In the genomic region with DNA sequence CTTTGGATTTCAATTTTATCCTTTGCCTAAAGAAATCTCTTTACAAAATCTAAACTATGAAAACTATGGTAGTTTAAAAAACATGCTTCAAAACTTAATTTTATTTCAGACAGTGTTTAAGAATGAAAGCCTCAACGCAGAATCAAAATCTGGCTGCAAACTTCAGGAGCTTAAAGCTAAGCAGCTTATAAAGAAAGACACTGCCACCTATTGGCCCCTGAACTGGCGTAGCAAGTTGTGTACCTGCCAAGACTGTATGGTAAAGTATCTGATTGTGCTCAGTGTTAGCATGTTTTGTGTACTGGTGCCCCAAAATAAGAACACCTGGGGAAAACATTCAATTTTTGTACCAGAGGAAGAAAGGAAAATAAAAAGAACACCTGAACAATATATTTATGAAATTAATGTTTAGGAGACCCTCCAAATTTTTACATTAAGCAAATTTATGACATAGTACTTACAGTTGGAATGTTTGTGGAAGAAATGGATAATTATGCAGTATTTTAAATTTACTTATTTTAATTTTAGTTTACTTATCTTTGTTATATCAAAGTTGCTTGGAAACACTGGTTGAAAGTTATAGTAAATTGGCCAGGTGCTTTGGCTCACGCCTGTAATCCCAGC, we compare ENCODE assay signal across 8 cellular contexts. TPM values are rescaled to one million over a fixed set of nuclear protein-coding genes. Genes with fewer than 3 reads are reported as not detected.
DNase-seq lines count a peak whose midpoint lies in the region; ATAC-seq, FAIRE-seq and TF ChIP-seq lines count a peak whose summit lies in the region.

No MANE protein-coding gene starts in this region.

- H3K4me3 ChIP-seq in CD8-positive, alpha-beta T cell (ENCODE audit: low read depth, low read length) = no peak overlapping the region
- no peak overlapping the region for H3K4me3 ChIP-seq in Loucy (ENCODE audit: low read length, poor library complexity, severe bottlenecking)
- no peak overlapping the region for H3K4me3 ChIP-seq in SJCRH30
- no peak overlapping the region for H3K4me3 ChIP-seq in bronchial epithelial cell (ENCODE audit: low read depth, low read length)
- H3K4me3 ChIP-seq in lower lobe of right lung = no peak overlapping the region

- H2AFZ ChIP-seq in Loucy (ENCODE audit: low read length) = no peak overlapping the region

- H3K27ac Mint-ChIP-seq in CD8-positive, alpha-beta T cell = no peak overlapping the region

- DNase-seq in CD8-positive, alpha-beta T cell = peak in 3 of 7 experiments; percentile 47 to 65 (median 50)
- DNase-seq in SJCRH30 = peak; percentile 38 to 59
- peak; percentile 71 for DNase-seq in bronchial epithelial cell (ENCODE audit: low read depth)
- no peak for DNase-seq in lower lobe of right lung
- no peak for DNase-seq in HTR-8/SVneo (ENCODE audit: insufficient read length, low spot score)
- no peak for DNase-seq in NK-92 treated with Interleukin-12 subunit alpha and Interleukin-12 subunit beta, amount 100 ng/mL, for 24 hours (lab: John Stamatoyannopoulos, UW)

- H3K27ac ChIP-seq in CD8-positive, alpha-beta T cell (ENCODE audit: low read depth, low read length) = no peak overlapping the region
- H3K27ac ChIP-seq in SJCRH30 (no peak overlapping the region), lower lobe of right lung (no peak overlapping the region)

- no peak overlapping the region for H3K9ac ChIP-seq in Loucy (ENCODE audit: low read depth, low read length, poor library complexity, severe bottlenecking)

- peaks cover 64% of the 10 kb centered on the region for H3K36me3 Mint-ChIP-seq in CD8-positive, alpha-beta T cell

- H4K20me1 ChIP-seq in Loucy (ENCODE audit: insufficient read depth, low read length, poor library complexity, severe bottlenecking) = no peaks in the 10 kb centered on the region

- H3K4me3 Mint-ChIP-seq in CD8-positive, alpha-beta T cell = no peak overlapping the region

- H3K9me2 ChIP-seq in Loucy (replicated peaks; ENCODE audit: low read depth, low read length) = no peaks in the 10 kb centered on the region

- intact Hi-C loops in CD8-positive, alpha-beta T cell (cut with DNase I, micrococcal nuclease) = loop anchor here (1.0 to 5.0 kb wide), 6 partner anchors 12 to 267 kb away; partner anchors contain the start of genes GON7 (in 1 of the 2) and UBR7 (in 1 of the 2)
- intact Hi-C loops in lower lobe of right lung (cut with DNase I) = no loop called here

- H3K27me3 ChIP-seq in CD8-positive, alpha-beta T cell (ENCODE audit: insufficient read depth, low read length) = no peaks in the 10 kb centered on the region
- H3K27me3 ChIP-seq in Loucy (ENCODE audit: insufficient read depth, low read length, poor library complexity, severe bottlenecking) = no peaks in the 10 kb centered on the region
- no peaks in the 10 kb centered on the region for H3K27me3 ChIP-seq in SJCRH30
- no peaks in the 10 kb centered on the region for H3K27me3 ChIP-seq in bronchial epithelial cell (ENCODE audit: control insufficient read depth, insufficient read depth, low read length)
- H3K27me3 ChIP-seq in lower lobe of right lung (ENCODE audit: low read depth) = no peaks in the 10 kb centered on the region

- FAIRE-seq in bronchial epithelial cell (lab: Jason Lieb, UNC) = no peak
- no peak for FAIRE-seq in HTR-8/SVneo (lab: Jason Lieb, UNC)

- H3K36me3 ChIP-seq in CD8-positive, alpha-beta T cell (ENCODE audit: insufficient read depth, low read length) = peaks cover 4% of the 10 kb centered on the region
- H3K36me3 ChIP-seq in Loucy (ENCODE audit: insufficient read depth, low read length) = peaks cover 56% of the 10 kb centered on the region; the same call in 1 of the 2 replicates
- peaks cover 44% of the 10 kb centered on the region for H3K36me3 ChIP-seq in SJCRH30
- H3K36me3 ChIP-seq in bronchial epithelial cell (ENCODE audit: control insufficient read depth, insufficient read depth, low read length) = peaks cover 3% of the 10 kb centered on the region
- H3K36me3 ChIP-seq in lower lobe of right lung = peaks cover 98% of the 10 kb centered on the region

- H3F3A ChIP-seq in Loucy (ENCODE audit: low read depth) = no peaks in the 10 kb centered on the region; the same call in 1 of the 2 replicates

- POLR2A ChIA-PET in CD8-positive, alpha-beta T cell (lab: Charles Lee) = no interaction called here

- ATAC-seq in CD8-positive, alpha-beta T cell = peak; percentile 84
- ATAC-seq in GM19043 (IDR thresholded peaks at IDR 0.05; ENCODE audit: low read depth, unreplicated experiment) (peak; percentile 74), lower lobe of right lung (peak in 1 of 2 donors; percentile 68)

- no peaks in the 10 kb centered on the region for H3K79me2 ChIP-seq in Loucy (ENCODE audit: insufficient read depth, low read length)

- no peak overlapping the region for H3K4me2 ChIP-seq in Loucy (ENCODE audit: low read depth, low read length, poor library complexity, severe bottlenecking)

- TF ChIP-seq CTCF in CD8-positive, alpha-beta T cell (IDR thresholded peaks at IDR 0.05) = peak; percentile 76
- TF ChIP-seq CTCF in Loucy (conservative IDR thresholded peaks at IDR 0.05; ENCODE audit: low read length) (peak; percentile 81), bronchial epithelial cell (IDR thresholded peaks at IDR 0.05; ENCODE audit: insufficient read depth, low read length, severe bottlenecking) (peak; percentile 72), lower lobe of right lung (IDR thresholded peaks at IDR 0.05) (peak; percentile 48)

- no peaks in the 10 kb centered on the region for H3K9me3 Mint-ChIP-seq in CD8-positive, alpha-beta T cell

- no peaks in the 10 kb centered on the region for H3K9me3 ChIP-seq in CD8-positive, alpha-beta T cell (ENCODE audit: low read length)
- H3K9me3 ChIP-seq in Loucy (ENCODE audit: insufficient read depth, low read depth, low read length) = no peaks in the 10 kb centered on the region
- no peaks in the 10 kb centered on the region for H3K9me3 ChIP-seq in SJCRH30 (replicated peaks)
- H3K9me3 ChIP-seq in lower lobe of right lung = no peaks in the 10 kb centered on the region

- CTCF ChIA-PET in CD8-positive, alpha-beta T cell (lab: Charles Lee) = interaction anchor here (0.6 to 5.2 kb wide), 9 partner anchors 12 to 268 kb away, joined by 3 to 47 read pairs (median 3); partner anchors contain the start of gene ITPK1

- no peaks in the 10 kb centered on the region for H3K27me3 Mint-ChIP-seq in CD8-positive, alpha-beta T cell (ENCODE audit: low read depth)

- no peaks in the 10 kb centered on the region for H3K4me1 ChIP-seq in CD8-positive, alpha-beta T cell (ENCODE audit: insufficient read depth, low read length)
- peaks cover 4% of the 10 kb centered on the region for H3K4me1 ChIP-seq in Loucy (ENCODE audit: insufficient read depth, low read length, poor library complexity, severe bottlenecking)
- no peaks in the 10 kb centered on the region for H3K4me1 ChIP-seq in SJCRH30
- H3K4me1 ChIP-seq in lower lobe of right lung = no peaks in the 10 kb centered on the region

- H3K4me1 Mint-ChIP-seq in CD8-positive, alpha-beta T cell (ENCODE audit: low read depth) = no peaks in the 10 kb centered on the region

RNA-seq across cellular contexts. Expression of gene UBR7, which starts 12.2 kb away (rescaled TPM):
- 1 to 10 TPM; 6.7 to 7.0 TPM for total RNA-seq in CD8-positive, alpha-beta T cell
- total RNA-seq in SJCRH30 (2014; rRNA removed; shearing (Covaris generic)) = 47.4 and 53.4 TPM in 2 replicates
- total RNA-seq in bronchial epithelial cell = 7.9 and 20.7 TPM in 2 replicates
- 14.5 TPM for total RNA-seq in lower lobe of right lung

RNA-seq across cellular contexts. Expression of gene GON7, which starts 12.3 kb away (rescaled TPM):
- 1 to 10 TPM; 1.4 to 2.4 TPM for total RNA-seq in CD8-positive, alpha-beta T cell
- 24.1 and 26.9 TPM in 2 replicates for total RNA-seq in SJCRH30 (2014; rRNA removed; shearing (Covaris generic))
- total RNA-seq in bronchial epithelial cell (11.6 and 14.5 TPM in 2 replicates), lower lobe of right lung (12.9 TPM)

RNA-seq across cellular contexts. Expression of gene LYSET, which starts 34.1 kb away (rescaled TPM):
- total RNA-seq in CD8-positive, alpha-beta T cell = 1 to 10 TPM; 2.4 to 5.1 TPM
- total RNA-seq in SJCRH30 (2014; rRNA removed; shearing (Covaris generic)) = 18.5 and 21.9 TPM in 2 replicates
- total RNA-seq in bronchial epithelial cell = 11.3 and 14.7 TPM in 2 replicates
- total RNA-seq in lower lobe of right lung = 43.9 TPM

RNA-seq across cellular contexts. Expression of gene MOAP1, which starts 34.5 kb away (rescaled TPM):
- total RNA-seq in CD8-positive, alpha-beta T cell = 100 to 1,000 TPM; 114 to 122 TPM
- total RNA-seq in SJCRH30 (2014; rRNA removed; shearing (Covaris generic)) = 20.9 and 21.6 TPM in 2 replicates
- total RNA-seq in bronchial epithelial cell (15.8 and 17.2 TPM in 2 replicates), lower lobe of right lung (30.3 TPM)

Comparison
In these comparisons a context has a peak if more than half of its experiments do, and no peak if none do; other contexts are left out.
1. DNase-seq: peak in SJCRH30 (2 of 2) and bronchial epithelial cell (single experiment); none in lower lobe of right lung (single experiment), HTR-8/SVneo (single experiment) and NK-92 treated with Interleukin-12 subunit alpha and Interleukin-12 subunit beta, amount 100 ng/mL, for 24 hours (single experiment).
2. Peak in every context shown above with its lines, with median percentiles within 50 percentile points of each other: CTCF ChIP-seq.